In genomic region chr19:1446713-1447564, GRCh38 we compare ENCODE assay signal across 8 cellular contexts. TPM values are rescaled to one million over a fixed set of nuclear protein-coding genes. Genes with fewer than 3 reads are reported as not detected.
DNase-seq lines count a peak whose midpoint lies in the region; ATAC-seq, FAIRE-seq and TF ChIP-seq lines count a peak whose summit lies in the region.

No MANE protein-coding gene starts in this region.

- no peaks in the 10 kb centered on the region for H3K36me3 Mint-ChIP-seq in IgD-negative memory B cell
- peaks cover 4% of the 10 kb centered on the region for H3K36me3 Mint-ChIP-seq in osteocyte (ENCODE audit: unreplicated experiment)

- H3K4me3 Mint-ChIP-seq in IgD-negative memory B cell, result peak overlapping the region; percentile 30 to 65 (median 49)
- H3K4me3 Mint-ChIP-seq in osteocyte (ENCODE audit: unreplicated experiment), result peak overlapping the region; percentile 40

- ATAC-seq in GM21619 (IDR thresholded peaks at IDR 0.05; ENCODE audit: unreplicated experiment), result no peak

- no peak for FAIRE-seq in RCC 7860 (lab: Jason Lieb, UNC)

- DNase-seq in activated CD4-positive, alpha-beta T cell treated with anti-CD3 and anti-CD28 coated beads, Interleukin-2, amount 50 U/mL, for 1 hour, result peak; percentile 40
- DNase-seq in activated CD4-positive, alpha-beta T cell treated with anti-CD3 and anti-CD28 coated beads, Interleukin-2, amount 50 U/mL, for 4 hours, result no peak
- DNase-seq in ecto neural progenitor cell (ENCODE audit: low spot score) (peak; percentile 79), osteocyte (ENCODE audit: extremely low spot score, unreplicated experiment) (no peak), NCI-H1694 treated with DMSO at 0.1 percent for 48 hours (lab: John Stamatoyannopoulos, UW) (no peak), RCC 7860 (ENCODE audit: low spot score) (no peak)

- no peak for TF ChIP-seq CTCF in osteocyte (IDR thresholded peaks at IDR 0.05)

- peaks cover 34% of the 10 kb centered on the region for H3K27me3 Mint-ChIP-seq in IgD-negative memory B cell
- peaks cover 35% of the 10 kb centered on the region for H3K27me3 Mint-ChIP-seq in osteocyte (ENCODE audit: unreplicated experiment)

- H3K4me1 Mint-ChIP-seq in IgD-negative memory B cell (peaks cover 8 to 11% (median 9%) of the 10 kb centered on the region in 3 donors), osteocyte (ENCODE audit: unreplicated experiment) (peaks cover 28% of the 10 kb centered on the region)

- H3K9me3 Mint-ChIP-seq in IgD-negative memory B cell (no peaks in the 10 kb centered on the region), osteocyte (ENCODE audit: unreplicated experiment) (no peaks in the 10 kb centered on the region)

- H3K27ac Mint-ChIP-seq in IgD-negative memory B cell (peak overlapping the region; percentile 23 to 90 (median 73)), osteocyte (ENCODE audit: unreplicated experiment) (no peak overlapping the region)

RNA-seq across cellular contexts. Expression of gene APC2, which starts 3.0 kb away (rescaled TPM):
- 0.16 TPM for polyA plus RNA-seq in IgD-negative memory B cell
- total RNA-seq in osteocyte, result 1.2 and 1.5 TPM in 2 replicates

RNA-seq across cellular contexts. Expression of gene RPS15, which starts 8.7 kb away (rescaled TPM):
- 3,226 TPM for polyA plus RNA-seq in IgD-negative memory B cell
- total RNA-seq in osteocyte, result 932 and 969 TPM in 2 replicates

RNA-seq across cellular contexts. Expression of gene C19orf25, which starts 32.1 kb away (rescaled TPM):
- 51.1 TPM for polyA plus RNA-seq in IgD-negative memory B cell
- total RNA-seq in osteocyte, result 38.0 and 38.9 TPM in 2 replicates

RNA-seq across cellular contexts. Expression of gene DAZAP1, which starts 39.6 kb away (rescaled TPM):
- polyA plus RNA-seq in IgD-negative memory B cell, result 7.2 TPM
- total RNA-seq in osteocyte, result 91.0 and 101 TPM in 2 replicates

RNA-seq across cellular contexts. Expression of gene PCSK4, which starts 43.2 kb away (rescaled TPM):
- polyA plus RNA-seq in IgD-negative memory B cell, result not detected
- 3.2 and 5.7 TPM in 2 replicates for total RNA-seq in osteocyte

Comparison
In these comparisons a context has a peak if more than half of its experiments do, and no peak if none do; other contexts are left out.
1. DNase-seq: peak in activated CD4-positive, alpha-beta T cell treated with anti-CD3 and anti-CD28 coated beads, Interleukin-2, amount 50 U/mL, for 1 hour (single experiment) and ecto neural progenitor cell (single experiment); none in activated CD4-positive, alpha-beta T cell treated with anti-CD3 and anti-CD28 coated beads, Interleukin-2, amount 50 U/mL, for 4 hours (0 of 2), osteocyte (single experiment), NCI-H1694 treated with DMSO at 0.1 percent for 48 hours (single experiment) and RCC 7860 (single experiment).